In genomic region chr1:157367091-157367739, GRCh38 we compare ENCODE assay signal across 1 cellular context.
TF ChIP-seq lines count a peak whose summit lies in the region.

No MANE protein-coding gene starts in this region.

TF ChIP-seq in K562, 482 proteins besides CTCF, POLR2A, EP300 and RAD21 (continued from another document and continues in another):
- TF ChIP-seq HBP1 (CRISPR knock-in tag; IDR thresholded peaks at IDR 0.05) (0 out of 2 replicates have a peak, but pooled peaks have one; percentile 27), ZBTB34 (CRISPR knock-in tag; IDR thresholded peaks at IDR 0.05) (no peak), YY1 (IDR thresholded peaks at IDR 0.05; ENCODE audit: borderline replicate concordance in 1 of 3, control insufficient read depth in 1 of 3, extremely low read depth in 1 of 3, insufficient read depth in 3 of 3, insufficient read length in 1 of 3, insufficient replicate concordance in 2 of 3, low read depth in 1 of 3, low read length in 2 of 3) (no peak), ZNF655 (CRISPR knock-in tag; IDR thresholded peaks at IDR 0.05) (no peak), ZC3H8 (IDR thresholded peaks at IDR 0.05) (no peak), CTCFL (IDR thresholded peaks at IDR 0.05; ENCODE audit: borderline replicate concordance, insufficient read depth, low read depth, low read length, poor library complexity, severe bottlenecking) (no peak), GABPA (tag; conservative IDR thresholded peaks at IDR 0.05; ENCODE audit: low read depth) (peak; percentile 58), ZMIZ1 (IDR thresholded peaks at IDR 0.05; ENCODE audit: low read depth in 2 of 2, low read length in 2 of 2) (no peak), EWSR1 (IDR thresholded peaks at IDR 0.05; ENCODE audit: borderline replicate concordance, low read depth, partially characterized antibody) (no peak), ZNF395 (CRISPR knock-in tag; IDR thresholded peaks at IDR 0.05) (0 out of 2 replicates have a peak, but pooled peaks have one; percentile 23), KLF6 (CRISPR knock-in tag; IDR thresholded peaks at IDR 0.05; ENCODE audit: borderline replicate concordance) (no peak), FOXK2 (conservative IDR thresholded peaks at IDR 0.05 in 1 of 2, IDR thresholded peaks at IDR 0.05 in 1 of 2; ENCODE audit: low read depth in 2 of 2) (peak in 1 of 2 experiments; percentile 30; a peak in 1 of 4 replicates), TAL1 (IDR thresholded peaks at IDR 0.05) (peak; percentile 11; the same call in 1 of the 2 replicates), L3MBTL2 (IDR thresholded peaks at IDR 0.05) (peak; percentile 58), ZBTB43 (CRISPR knock-in tag; IDR thresholded peaks at IDR 0.05) (no peak), TEAD2 (tag; IDR thresholded peaks at IDR 0.05) (no peak), MAZ (CRISPR knock-in tag; conservative IDR thresholded peaks at IDR 0.05 in 1 of 2, IDR thresholded peaks at IDR 0.05 in 1 of 2) (peak; percentile 24 to 56; a peak in 1 of 4 replicates), CREB5 (CRISPR knock-in tag; IDR thresholded peaks at IDR 0.05) (no peak), MAFK (IDR thresholded peaks at IDR 0.05; ENCODE audit: low read length) (no peak), CTBP1 (IDR thresholded peaks at IDR 0.05; ENCODE audit: borderline replicate concordance) (no peak), MAFF (IDR thresholded peaks at IDR 0.05; ENCODE audit: low read length) (no peak), ZNF764 (CRISPR knock-in tag; IDR thresholded peaks at IDR 0.05; ENCODE audit: low read depth) (no peak), SMARCE1 (IDR thresholded peaks at IDR 0.05) (0 out of 2 replicates have a peak, but pooled peaks have one; percentile 29), E4F1 (CRISPR knock-in tag; IDR thresholded peaks at IDR 0.05; ENCODE audit: borderline replicate concordance) (no peak), MCM7 (IDR thresholded peaks at IDR 0.05) (no peak), AFF1 (IDR thresholded peaks at IDR 0.05; ENCODE audit: low read depth in 1 of 2, partially characterized antibody in 2 of 2) (no peak), ZNF354B (CRISPR knock-in tag; IDR thresholded peaks at IDR 0.05) (no peak), MEIS2 (IDR thresholded peaks at IDR 0.05; ENCODE audit: partially characterized antibody) (peak; percentile 71), MAFG (tag; conservative IDR thresholded peaks at IDR 0.05) (no peak), ZFP30 (CRISPR knock-in tag; IDR thresholded peaks at IDR 0.05; ENCODE audit: borderline replicate concordance) (no peak), ARID1B (IDR thresholded peaks at IDR 0.05) (peak; percentile 54), DEAF1 (CRISPR knock-in tag; IDR thresholded peaks at IDR 0.05) (no peak), SETDB1 (IDR thresholded peaks at IDR 0.05; ENCODE audit: low read length) (no peak)
